Comparison of ENCODE assay signal across 8 cellular contexts in genomic region chr4:11393551-11393950, GRCh38. TPM values are rescaled to one million over a fixed set of nuclear protein-coding genes. Genes with fewer than 3 reads are reported as not detected.
"Had no signal": no experiment of that assay in that cellular context is flagged by ENCODE, and none has a peak within 500 bp of the region (broad histone marks: within the 10 kb centered on the region; RNA-seq: fewer than 3 reads in every experiment).

No MANE protein-coding gene starts in this region.

- H3K9me3 Mint-ChIP-seq: GM23338 had no signal

- H3K9me3 ChIP-seq: HAP-1 had no signal

- H3K27ac Mint-ChIP-seq: GM23338, HFFc6 had no signal

- H3K4me3 ChIP-seq: GM23338, HAP-1, K562 had no signal

- H3K4me2 ChIP-seq: GM23338 had no signal

- H3K4me1 ChIP-seq: HAP-1 had no signal

- H3K36me3 ChIP-seq: HAP-1 had no signal

- ATAC-seq: GM23338, HCT116, K562 had no signal

- FAIRE-seq: HTR-8/SVneo, K562 had no signal

- H3K4me3 Mint-ChIP-seq: GM23338, HFFc6 had no signal

- DNase-seq: H7, HFFc6, IMR-90 had no signal

- H2AFZ ChIP-seq: GM23338 had no signal

RNA-seq across cellular contexts. Expression of gene HS3ST1, which starts 35.1 kb away (rescaled TPM):
- total RNA-seq: HFFc6, IMR-90 had no signal
- polyA plus RNA-seq: K562 had no signal
